ENCODE assay signal across 22 cellular contexts in the genomic region with DNA sequence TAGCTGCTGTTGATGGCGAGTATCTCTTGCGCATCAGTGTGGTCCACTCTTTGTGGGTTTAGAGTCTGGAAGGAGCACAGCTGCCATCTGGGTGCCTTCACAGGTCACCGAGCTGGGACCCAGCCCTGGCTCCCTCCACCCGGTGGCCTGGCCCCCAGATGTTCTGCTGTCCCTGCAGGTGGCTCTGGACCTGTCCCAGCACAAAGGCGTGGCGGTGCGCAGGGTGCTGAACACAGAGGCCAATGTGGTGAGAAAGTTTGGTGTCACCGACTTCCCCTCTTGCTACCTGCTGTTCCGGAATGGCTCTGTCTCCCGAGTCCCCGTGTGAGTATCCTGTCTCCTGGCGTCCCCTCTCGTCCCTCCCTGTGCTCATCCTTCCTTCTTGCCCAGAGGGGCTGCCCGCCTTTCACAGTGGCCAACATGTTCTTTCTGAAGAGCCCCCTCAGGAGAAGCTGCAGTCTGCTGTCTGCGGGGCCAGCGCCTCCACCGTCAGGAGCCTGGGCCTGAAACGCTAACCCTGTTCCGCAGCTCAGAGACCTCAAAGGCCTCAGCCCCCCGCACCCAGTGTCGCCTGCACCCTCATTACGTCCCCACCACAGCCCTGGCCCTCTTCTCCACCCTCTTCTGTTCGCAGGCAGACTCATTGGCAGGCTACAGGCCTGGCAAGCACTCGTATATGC. TPM values are rescaled to one million over a fixed set of nuclear protein-coding genes. Genes with fewer than 3 reads are reported as not detected.
A peak's percentile ranks its signal among the peaks of the same experiment; 100 is the strongest.
DNase-seq lines count a peak whose midpoint lies in the region; ATAC-seq and TF ChIP-seq lines count a peak whose summit lies in the region.
"Had no signal": no experiment of that assay in that cellular context is flagged by ENCODE, and none has a peak within 500 bp of the region (broad histone marks: within the 10 kb centered on the region; RNA-seq: fewer than 3 reads in every experiment).

No MANE protein-coding gene starts in this region.

- H3K4me3 Mint-ChIP-seq in chondrocyte (ENCODE audit: unreplicated experiment), result no peak overlapping the region
- H3K4me3 Mint-ChIP-seq: CD4-positive, CD25-positive, alpha-beta regulatory T cell; IgD-negative memory B cell had no signal

- H3K18ac ChIP-seq in mesenchymal stem cell (ENCODE audit: low read depth in 1 of 2, low read length in 2 of 2), result no peak overlapping the region

- peaks cover 7% of the 10 kb centered on the region for H3K4me1 Mint-ChIP-seq in chondrocyte (ENCODE audit: low read depth)
- H3K4me1 Mint-ChIP-seq: IgD-negative memory B cell had no signal

- H3K27ac Mint-ChIP-seq in chondrocyte (ENCODE audit: unreplicated experiment), result no peak overlapping the region
- H3K27ac Mint-ChIP-seq: CD4-positive, CD25-positive, alpha-beta regulatory T cell; IgD-negative memory B cell had no signal

- H3K27me3 Mint-ChIP-seq in chondrocyte (ENCODE audit: low read depth), result no peaks in the 10 kb centered on the region
- H3K27me3 Mint-ChIP-seq: CD4-positive, CD25-positive, alpha-beta regulatory T cell; IgD-negative memory B cell had no signal

- no peak overlapping the region for H2BK12ac ChIP-seq in mesenchymal stem cell (ENCODE audit: low read length in 2 of 2)

- no peak overlapping the region for H4K8ac ChIP-seq in mesenchymal stem cell (ENCODE audit: low read length)

- H3K9me3 Mint-ChIP-seq in chondrocyte (ENCODE audit: low read depth), result no peaks in the 10 kb centered on the region
- H3K9me3 Mint-ChIP-seq: CD4-positive, CD25-positive, alpha-beta regulatory T cell; IgD-negative memory B cell had no signal

- peaks cover 4% of the 10 kb centered on the region for H3K79me1 ChIP-seq in mesenchymal stem cell (replicated peaks; ENCODE audit: low read length, poor library complexity, severe bottlenecking)

- H3K4me3 ChIP-seq in right atrium auricular region, result no peak overlapping the region
- no peak overlapping the region for H3K4me3 ChIP-seq in osteoblast (ENCODE audit: insufficient read depth, low read length)
- H3K4me3 ChIP-seq in mesenchymal stem cell (ENCODE audit: insufficient read depth in 1 of 2, low read depth in 1 of 2, low read length in 2 of 2), result no peak overlapping the region
- H3K4me3 ChIP-seq: SJCRH30 had no signal

- no peak overlapping the region for H3K23ac ChIP-seq in mesenchymal stem cell (ENCODE audit: low read length in 2 of 2)

- DNase-seq in cardiac septum (ENCODE audit: low spot score), result peak; percentile 41
- no peak for DNase-seq in right atrium auricular region (ENCODE audit: low spot score)
- DNase-seq in chondrocyte (ENCODE audit: low spot score), result peak; percentile 68
- DNase-seq in osteoblast (ENCODE audit: insufficient read length, low spot score, missing footprints), result peak; percentile 42
- no peak for DNase-seq in mesenchymal stem cell
- DNase-seq in GF-D8 (lab: John Stamatoyannopoulos, UW), result no peak
- no peak for DNase-seq in UCSD-AML1 (lab: John Stamatoyannopoulos, UW; ENCODE audit: unreplicated experiment)
- DNase-seq: AML-193; Caco-2; CD4-positive, CD25-positive, alpha-beta regulatory T cell; DMS53; HCEC 1CT; Kasumi-1; MM.1S; NCI-H187 treated with DMSO at 0.1 percent for 48 hours; NCI-H774; PC-3; SJCRH30 had no signal

- H3K4me1 ChIP-seq in right atrium auricular region, result peaks cover 0 to 9% of the 10 kb centered on the region in 2 donors
- no peaks in the 10 kb centered on the region for H3K4me1 ChIP-seq in osteoblast (ENCODE audit: insufficient read depth, low read length)
- H3K4me1 ChIP-seq in mesenchymal stem cell (ENCODE audit: control insufficient read depth, insufficient read depth, low read depth, low read length), result peaks cover 6% of the 10 kb centered on the region
- H3K4me1 ChIP-seq: Caco-2 had no signal

- peaks cover 11% of the 10 kb centered on the region for H3K79me2 ChIP-seq in osteoblast (ENCODE audit: insufficient read depth, low read length)

- no peak for TF ChIP-seq CTCF in right atrium auricular region (IDR thresholded peaks at IDR 0.05)
- TF ChIP-seq CTCF in chondrocyte (IDR thresholded peaks at IDR 0.05), result no peak
- no peak for TF ChIP-seq CTCF in osteoblast (IDR thresholded peaks at IDR 0.05; ENCODE audit: extremely low read depth, low read depth, low read length)

- H3K27me3 ChIP-seq in right atrium auricular region (no peaks in the 10 kb centered on the region), osteoblast (ENCODE audit: insufficient read depth, low read length) (no peaks in the 10 kb centered on the region), mesenchymal stem cell (ENCODE audit: control insufficient read depth in 1 of 2, insufficient read depth in 1 of 2, low read length in 2 of 2) (no peaks in the 10 kb centered on the region)
- H3K27me3 ChIP-seq: SJCRH30 had no signal

- H3K9me3 ChIP-seq in right atrium auricular region (no peaks in the 10 kb centered on the region), osteoblast (ENCODE audit: low read depth, low read length) (no peaks in the 10 kb centered on the region), mesenchymal stem cell (ENCODE audit: control insufficient read depth, low read length) (no peaks in the 10 kb centered on the region)
- H3K9me3 ChIP-seq: Caco-2, SJCRH30 had no signal

- peaks cover 17% of the 10 kb centered on the region for H4K20me1 ChIP-seq in osteoblast (ENCODE audit: insufficient read depth, low read length)

- H3K4me2 ChIP-seq in osteoblast (ENCODE audit: insufficient read depth, low read length), result no peak overlapping the region
- H3K4me2 ChIP-seq in mesenchymal stem cell (ENCODE audit: low read length, poor library complexity, severe bottlenecking), result no peak overlapping the region

- H3K36me3 ChIP-seq in right atrium auricular region (peaks cover 66% of the 10 kb centered on the region), osteoblast (ENCODE audit: insufficient read depth, low read length) (peaks cover 84% of the 10 kb centered on the region), mesenchymal stem cell (ENCODE audit: control insufficient read depth in 1 of 2, insufficient read depth in 2 of 2, low read depth in 1 of 2, low read length in 2 of 2) (peaks cover 62 to 70% of the 10 kb centered on the region in 2 experiments)
- H3K36me3 ChIP-seq: SJCRH30 had no signal

- H4K91ac ChIP-seq in mesenchymal stem cell (ENCODE audit: low read length), result no peak overlapping the region

- no peak overlapping the region for H3K14ac ChIP-seq in mesenchymal stem cell (ENCODE audit: low read length in 2 of 2)

- H3K36me3 Mint-ChIP-seq in chondrocyte (ENCODE audit: low read depth), result peaks cover 15% of the 10 kb centered on the region

- no peak overlapping the region for H2AFZ ChIP-seq in osteoblast (ENCODE audit: low read length)
- H2AFZ ChIP-seq in mesenchymal stem cell (ENCODE audit: low read depth, low read length), result no peak overlapping the region

- no peak overlapping the region for H2BK120ac ChIP-seq in mesenchymal stem cell (ENCODE audit: low read depth, low read length)

- H3K27ac ChIP-seq in right atrium auricular region, result no peak overlapping the region
- H3K27ac ChIP-seq in osteoblast (ENCODE audit: low read depth, low read length), result no peak overlapping the region
- H3K27ac ChIP-seq in mesenchymal stem cell (ENCODE audit: low read length, poor library complexity, severe bottlenecking), result no peak overlapping the region
- H3K27ac ChIP-seq: HL-60, RWPE1, SJCRH30 had no signal

- H2BK15ac ChIP-seq in mesenchymal stem cell (ENCODE audit: low read depth, poor library complexity, severe bottlenecking), result no peak overlapping the region

- no peak overlapping the region for H3K9ac ChIP-seq in mesenchymal stem cell (ENCODE audit: low read length)

- H3K4ac ChIP-seq in mesenchymal stem cell (ENCODE audit: low read depth in 1 of 2, low read length in 2 of 2), result no peak overlapping the region

- H2AK5ac ChIP-seq in mesenchymal stem cell (ENCODE audit: low read length, severe bottlenecking), result no peak overlapping the region

- no peak overlapping the region for H2BK5ac ChIP-seq in mesenchymal stem cell (ENCODE audit: low read depth, low read length, poor library complexity, severe bottlenecking)

- ATAC-seq in HG03095 (IDR thresholded peaks at IDR 0.05; ENCODE audit: unreplicated experiment), result no peak
- ATAC-seq: PC-3 had no signal

- intact Hi-C loops in cardiac septum (cut with DNase I), result no loop called here

- WGBS in mesenchymal stem cell, result 90% methylated on average over 24 of the region's 24 CpGs

RNA-seq across cellular contexts. Expression of a gene that starts 27.5 kb away (rescaled TPM):
- total RNA-seq in cardiac septum (106 TPM), right atrium auricular region (100 to 1,000 TPM; 199 to 332 TPM), chondrocyte (152 to 232 TPM (median 222 TPM) in 3 replicates), osteoblast (270 and 373 TPM in 2 replicates)
- 320 TPM for polyA plus RNA-seq in mesenchymal stem cell (2013, experiment 1 of 2)
- 317 TPM for polyA plus RNA-seq in mesenchymal stem cell (2013, experiment 2 of 2)

RNA-seq across cellular contexts. Expression of a gene that starts 47.9 kb away (rescaled TPM):
- 0.03 TPM for total RNA-seq in cardiac septum
- total RNA-seq in right atrium auricular region, result not detected
- total RNA-seq in chondrocyte, result 0.12 to 0.53 TPM (median 0.13 TPM) in 3 replicates
- not detected in 2 replicates for total RNA-seq in osteoblast
- 0.01 TPM for polyA plus RNA-seq in mesenchymal stem cell (2013, experiment 1 of 2)
- 0.01 TPM for polyA plus RNA-seq in mesenchymal stem cell (2013, experiment 2 of 2)
- total RNA-seq: CD4-positive, CD25-positive, alpha-beta regulatory T cell had no signal

Comparison
In these comparisons a context has a peak if more than half of its experiments do, and no peak if none do; other contexts are left out.
1. DNase-seq: peak in cardiac septum (single experiment), chondrocyte (single experiment) and osteoblast (single experiment); none in right atrium auricular region (single experiment), mesenchymal stem cell (single experiment), GF-D8 (single experiment) and UCSD-AML1 (single experiment).